ENCODE assay signal across 17 cellular contexts in genomic region chr5:10838038-10838437, GRCh38.
DNase-seq lines count a peak whose midpoint lies in the region; ATAC-seq, FAIRE-seq and TF ChIP-seq lines count a peak whose summit lies in the region.
"Had no signal": no experiment of that assay in that cellular context is flagged by ENCODE, and none has a peak within 500 bp of the region (broad histone marks: within the 10 kb centered on the region; RNA-seq: fewer than 3 reads in every experiment).

No MANE protein-coding gene starts in this region.

- ATAC-seq in GM18868 (IDR thresholded peaks at IDR 0.05; ENCODE audit: unreplicated experiment) (peak; percentile 88), GM21528 (IDR thresholded peaks at IDR 0.05; ENCODE audit: low FRiP score, unreplicated experiment) (peak; percentile 55), HG03354 (IDR thresholded peaks at IDR 0.05; ENCODE audit: poor library complexity, severe bottlenecking, unreplicated experiment) (peak; percentile 64), HG03139 (IDR thresholded peaks at IDR 0.05; ENCODE audit: unreplicated experiment) (no peak), upper lobe of left lung (ENCODE audit: low FRiP score in 2 of 2) (no peak)

- no peaks in the 10 kb centered on the region for H3F3A ChIP-seq in MM.1S (ENCODE audit: insufficient read depth, low read length)

- no peaks in the 10 kb centered on the region for H3K36me3 ChIP-seq in astrocyte (ENCODE audit: insufficient read depth, low read length)
- no peaks in the 10 kb centered on the region for H3K36me3 ChIP-seq in MM.1S (replicated peaks; ENCODE audit: insufficient read depth, low read length)
- H3K36me3 ChIP-seq in upper lobe of left lung, result no peaks in the 10 kb centered on the region
- H3K36me3 ChIP-seq: spleen had no signal

- no peak for FAIRE-seq in astrocyte (lab: Jason Lieb, UNC)
- FAIRE-seq: bronchial epithelial cell, H54 had no signal

- H3K27ac Mint-ChIP-seq in astrocyte (ENCODE audit: unreplicated experiment), result no peak overlapping the region
- H3K27ac Mint-ChIP-seq: B cell had no signal

- H3K27me3 ChIP-seq in astrocyte (ENCODE audit: insufficient read depth, low read length), result no peaks in the 10 kb centered on the region
- H3K27me3 ChIP-seq in MM.1S (replicated peaks; ENCODE audit: insufficient read depth, low read length), result no peaks in the 10 kb centered on the region
- no peaks in the 10 kb centered on the region for H3K27me3 ChIP-seq in upper lobe of left lung
- H3K27me3 ChIP-seq: spleen had no signal

- no peaks in the 10 kb centered on the region for H3K9me2 ChIP-seq in MM.1S (replicated peaks; ENCODE audit: insufficient read depth, low read length)

- DNase-seq in astrocyte (ENCODE audit: low read depth) (peak; percentile 57), MM.1S (no peak), upper lobe of left lung (no peak)
- DNase-seq in activated CD4-positive, alpha-beta T cell treated with anti-CD3 and anti-CD28 coated beads, Interleukin-2, amount 50 U/mL, for 4 hours, result no peak
- DNase-seq: activated naive CD4-positive, alpha-beta T cell treated with Interleukin-2 at 50 U/mL for 16 hours; NCI-H1417 treated with DMSO at 0.1 percent for 48 hours; NCI-H510A; spleen had no signal

- H3K36me3 Mint-ChIP-seq in astrocyte (ENCODE audit: low read depth, unreplicated experiment), result peaks cover 2% of the 10 kb centered on the region

- TF ChIP-seq EP300 in upper lobe of left lung (IDR thresholded peaks at IDR 0.05), result no peak

- TF ChIP-seq POLR2A in upper lobe of left lung (IDR thresholded peaks at IDR 0.05), result no peak

- no peak overlapping the region for H2AFZ ChIP-seq in astrocyte (ENCODE audit: low read depth, low read length)
- H2AFZ ChIP-seq in MM.1S (ENCODE audit: low read length), result no peak overlapping the region
- H2AFZ ChIP-seq: parathyroid adenoma had no signal

- no peak overlapping the region for H3K4me2 ChIP-seq in astrocyte (ENCODE audit: low read length)
- H3K4me2 ChIP-seq in MM.1S (ENCODE audit: low read depth, low read length), result no peak overlapping the region

- H3K9me3 Mint-ChIP-seq in astrocyte (ENCODE audit: unreplicated experiment), result peaks cover 4% of the 10 kb centered on the region

- H3K9ac ChIP-seq in astrocyte (ENCODE audit: low read length), result peak overlapping the region; percentile 8
- H3K9ac ChIP-seq in MM.1S (ENCODE audit: low read length), result no peak overlapping the region
- H3K9ac ChIP-seq: parathyroid adenoma had no signal

- H4K20me1 ChIP-seq in astrocyte (ENCODE audit: insufficient read depth, low read length) (no peaks in the 10 kb centered on the region), MM.1S (ENCODE audit: insufficient read depth, low read length) (no peaks in the 10 kb centered on the region)

- no peak for TF ChIP-seq CTCF in astrocyte (IDR thresholded peaks at IDR 0.05; ENCODE audit: insufficient read depth, low read depth, low read length)
- no peak for TF ChIP-seq CTCF in MM.1S (IDR thresholded peaks at IDR 0.05; ENCODE audit: low read length)
- TF ChIP-seq CTCF in upper lobe of left lung (IDR thresholded peaks at IDR 0.05), result no peak

- H3K27ac ChIP-seq in astrocyte (ENCODE audit: low read depth, low read length), result peak overlapping the region; percentile 53
- no peak overlapping the region for H3K27ac ChIP-seq in MM.1S (ENCODE audit: low read length)
- no peak overlapping the region for H3K27ac ChIP-seq in upper lobe of left lung
- H3K27ac ChIP-seq: parathyroid adenoma, SK-N-MC, spleen had no signal

- H3K4me3 ChIP-seq in astrocyte (ENCODE audit: insufficient read depth, low read depth, low read length), result no peak overlapping the region
- no peak overlapping the region for H3K4me3 ChIP-seq in MM.1S (ENCODE audit: low read length)
- no peak overlapping the region for H3K4me3 ChIP-seq in upper lobe of left lung
- H3K4me3 ChIP-seq: SK-N-MC, spleen had no signal

- WGBS in upper lobe of left lung, 2 donors, result 86 to 95% methylated on average over 5 of the region's 5 CpGs

- peaks cover 10% of the 10 kb centered on the region for H3K4me1 Mint-ChIP-seq in astrocyte (ENCODE audit: low read depth, unreplicated experiment)
- H3K4me1 Mint-ChIP-seq: B cell had no signal

- H3K9me3 ChIP-seq in astrocyte (ENCODE audit: insufficient read depth, low read depth, low read length) (no peaks in the 10 kb centered on the region), MM.1S (replicated peaks; ENCODE audit: insufficient read depth, low read length) (no peaks in the 10 kb centered on the region), upper lobe of left lung (no peaks in the 10 kb centered on the region)

- H3K79me2 ChIP-seq in astrocyte (ENCODE audit: insufficient read depth, low read length) (no peaks in the 10 kb centered on the region), MM.1S (ENCODE audit: low read length) (no peaks in the 10 kb centered on the region)
- H3K79me2 ChIP-seq: parathyroid adenoma had no signal

- H3K27me3 Mint-ChIP-seq in astrocyte (ENCODE audit: low read depth, unreplicated experiment), result no peaks in the 10 kb centered on the region

- H3K4me3 Mint-ChIP-seq in astrocyte (ENCODE audit: unreplicated experiment), result no peak overlapping the region
- H3K4me3 Mint-ChIP-seq: B cell had no signal

- H3K4me1 ChIP-seq in astrocyte (ENCODE audit: insufficient read depth, low read length) (peaks cover 13% of the 10 kb centered on the region), MM.1S (ENCODE audit: low read length) (no peaks in the 10 kb centered on the region), upper lobe of left lung (no peaks in the 10 kb centered on the region)
- H3K4me1 ChIP-seq: spleen had no signal

Comparison
In these comparisons a context has a peak if more than half of its experiments do, and no peak if none do; other contexts are left out.
1. ATAC-seq: peak in GM18868 (single experiment), GM21528 (single experiment) and HG03354 (single experiment); none in HG03139 (single experiment) and upper lobe of left lung (0 of 2).